Comparison of ENCODE assay signal across 11 cellular contexts in the genomic region with DNA sequence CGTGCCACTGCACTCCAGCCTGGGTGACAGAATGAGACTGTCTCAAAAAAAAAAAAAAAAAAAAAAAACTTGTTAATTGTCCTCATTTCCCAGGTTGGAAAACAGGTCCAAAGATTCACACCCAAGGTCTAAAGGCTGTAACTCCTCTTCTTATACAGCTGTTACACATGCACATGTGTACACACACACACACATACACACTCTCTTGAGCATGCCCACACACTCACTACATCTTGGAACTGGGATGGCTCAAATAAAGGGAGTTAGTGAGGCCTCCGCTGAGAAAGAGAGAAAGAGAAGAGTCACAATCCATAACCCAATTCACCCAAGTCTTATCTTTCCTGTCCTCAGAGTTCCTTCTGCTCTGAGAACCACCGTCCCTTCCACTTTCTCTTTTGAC. TPM values are rescaled to one million over a fixed set of nuclear protein-coding genes. Genes with fewer than 3 reads are reported as not detected.
DNase-seq lines count a peak whose midpoint lies in the region; TF ChIP-seq lines count a peak whose summit lies in the region.
"Had no signal": no experiment of that assay in that cellular context is flagged by ENCODE, and none has a peak within 500 bp of the region (broad histone marks: within the 10 kb centered on the region; RNA-seq: fewer than 3 reads in every experiment).

No MANE protein-coding gene starts in this region.

- H3K36me3 ChIP-seq in stomach: peaks cover 0 to 4% (median 0%) of the 10 kb centered on the region in 4 donors
- H3K36me3 ChIP-seq: gastrocnemius medialis had no signal

- H3K9me3 ChIP-seq in stomach: peaks cover 0 to 5% (median 0%) of the 10 kb centered on the region in 4 donors
- H3K9me3 ChIP-seq: gastrocnemius medialis had no signal

- peaks cover 4% of the 10 kb centered on the region for H3K36me3 Mint-ChIP-seq in activated CD4-positive, alpha-beta T cell treated with anti-CD3 and anti-CD28 coated beads, Interleukin-2, amount 10 ng/mL, durations not matched to agents 7 days and 5 days (ENCODE audit: low read depth)
- no peaks in the 10 kb centered on the region for H3K36me3 Mint-ChIP-seq in IgD-negative memory B cell
- no peaks in the 10 kb centered on the region for H3K36me3 Mint-ChIP-seq in activated naive CD8-positive, alpha-beta T cell

- intact Hi-C loops in stomach (cut with DNase I; ENCODE audit: low total_unique reads): no loop called here

- no peaks in the 10 kb centered on the region for H3K27me3 ChIP-seq in stomach
- H3K27me3 ChIP-seq: gastrocnemius medialis had no signal

- peaks cover 6% of the 10 kb centered on the region for H3K9me3 Mint-ChIP-seq in activated CD4-positive, alpha-beta T cell treated with anti-CD3 and anti-CD28 coated beads, Interleukin-2, amount 10 ng/mL, durations not matched to agents 7 days and 5 days
- no peaks in the 10 kb centered on the region for H3K9me3 Mint-ChIP-seq in IgD-negative memory B cell
- no peaks in the 10 kb centered on the region for H3K9me3 Mint-ChIP-seq in activated naive CD8-positive, alpha-beta T cell (ENCODE audit: low read depth)

- TF ChIP-seq EP300 in stomach (IDR thresholded peaks at IDR 0.05): no peak

- no peak for TF ChIP-seq CTCF in stomach (IDR thresholded peaks at IDR 0.05)

- POLR2A ChIA-PET in activated CD4-positive, alpha-beta T cell treated with anti-CD3 and anti-CD28 coated beads, Interleukin-2, amount 10 ng/mL, durations not matched to agents 7 days and 5 days (lab: Charles Lee): interaction anchor here (0.7 to 1.2 kb wide), 2 partner anchors 28 to 99 kb away, joined by 3 to 8 read pairs; no protein-coding TSS in a partner anchor

- peak overlapping the region; percentile 74 for H3K4me3 Mint-ChIP-seq in activated CD4-positive, alpha-beta T cell treated with anti-CD3 and anti-CD28 coated beads, Interleukin-2, amount 10 ng/mL, durations not matched to agents 7 days and 5 days
- H3K4me3 Mint-ChIP-seq in IgD-negative memory B cell: peak overlapping the region; percentile 90 to 96 (median 94)
- H3K4me3 Mint-ChIP-seq in activated naive CD8-positive, alpha-beta T cell: peak overlapping the region; percentile 86

- H3K27ac ChIP-seq in stomach: peak overlapping the region in 4 of 5 donors; percentile 11 to 90 (median 42)

- H3K27ac Mint-ChIP-seq in activated CD4-positive, alpha-beta T cell treated with anti-CD3 and anti-CD28 coated beads, Interleukin-2, amount 10 ng/mL, durations not matched to agents 7 days and 5 days: peak overlapping the region; percentile 93
- H3K27ac Mint-ChIP-seq in IgD-negative memory B cell: peak overlapping the region; percentile 97 to 100 (median 99)
- peak overlapping the region; percentile 91 for H3K27ac Mint-ChIP-seq in activated naive CD8-positive, alpha-beta T cell

- WGBS in stomach, 5 donors: 76 to 92% (median 80%) methylated on average over 3 of the region's 3 CpGs

- CTCF ChIA-PET in activated CD4-positive, alpha-beta T cell treated with anti-CD3 and anti-CD28 coated beads, Interleukin-2, amount 10 ng/mL, durations not matched to agents 7 days and 5 days (lab: Charles Lee): interaction anchor here (0.6 to 7.4 kb wide), 8 partner anchors 10 to 113 kb away, joined by 3 to 71 read pairs (median 4); a partner anchor contains a TSS

- no peak for DNase-seq in activated CD4-positive, alpha-beta T cell treated with anti-CD3 and anti-CD28 coated beads, Interleukin-2, amount 10 ng/mL, durations not matched to agents 7 days and 5 days
- DNase-seq in activated CD4-positive, alpha-beta T cell treated with anti-CD3 and anti-CD28 coated beads, Interleukin-2, amount 50 U/mL, for 4 hours: no peak
- DNase-seq in stomach (no peak), KBM-7 (no peak), NCI-H2029 treated with DMSO at 0.1 percent for 48 hours (lab: John Stamatoyannopoulos, UW) (no peak), NCI-H2029 (lab: John Stamatoyannopoulos, UW) (no peak)
- DNase-seq: gastrocnemius medialis had no signal

- no peaks in the 10 kb centered on the region for H3K27me3 Mint-ChIP-seq in activated CD4-positive, alpha-beta T cell treated with anti-CD3 and anti-CD28 coated beads, Interleukin-2, amount 10 ng/mL, durations not matched to agents 7 days and 5 days
- H3K27me3 Mint-ChIP-seq in IgD-negative memory B cell: no peaks in the 10 kb centered on the region
- no peaks in the 10 kb centered on the region for H3K27me3 Mint-ChIP-seq in activated naive CD8-positive, alpha-beta T cell

- TF ChIP-seq POLR2A in stomach (IDR thresholded peaks at IDR 0.05): no peak

- peaks cover 0 to 23% (median 16%) of the 10 kb centered on the region in 4 donors for H3K4me1 ChIP-seq in stomach

- no peak overlapping the region for H3K4me3 ChIP-seq in stomach
- H3K4me3 ChIP-seq: gastrocnemius medialis, lung had no signal

- in situ Hi-C loops in KBM-7 (cut with MboI; ENCODE audit: low pct_unique_long_range_greater_than_20kb, low sequenced_read_pairs): no loop called here

- H3K4me1 Mint-ChIP-seq in activated CD4-positive, alpha-beta T cell treated with anti-CD3 and anti-CD28 coated beads, Interleukin-2, amount 10 ng/mL, durations not matched to agents 7 days and 5 days: peaks cover 63% of the 10 kb centered on the region
- H3K4me1 Mint-ChIP-seq in IgD-negative memory B cell: peaks cover 51 to 66% (median 52%) of the 10 kb centered on the region in 3 donors
- peaks cover 68% of the 10 kb centered on the region for H3K4me1 Mint-ChIP-seq in activated naive CD8-positive, alpha-beta T cell (ENCODE audit: low read depth)

RNA-seq across cellular contexts. Expression of a gene that starts 3.0 kb away (rescaled TPM):
- 1 to 10 TPM; 8.1 to 8.5 TPM for total RNA-seq in activated CD4-positive, alpha-beta T cell treated with anti-CD3 and anti-CD28 coated beads, Interleukin-2, amount 10 ng/mL, durations not matched to agents 7 days and 5 days
- polyA plus RNA-seq in IgD-negative memory B cell: 771 TPM
- total RNA-seq in stomach: 10 to 100 TPM in 2 of 5 donors, 1 to 10 TPM in 2, not detected in 1; 7.6 to 27.1 (median 13.4) TPM
- 10 to 100 TPM in 2 of 3 donors, 1 to 10 TPM in 1; 8.1 to 25.3 (median 11.8) TPM for polyA plus RNA-seq in stomach
- total RNA-seq: chondrocyte had no signal

RNA-seq across cellular contexts. Expression of a gene that starts 9.0 kb away (rescaled TPM):
- total RNA-seq in activated CD4-positive, alpha-beta T cell treated with anti-CD3 and anti-CD28 coated beads, Interleukin-2, amount 10 ng/mL, durations not matched to agents 7 days and 5 days: 10 to 100 TPM; 24.0 to 26.8 TPM
- polyA plus RNA-seq in IgD-negative memory B cell (946 TPM), stomach (10 to 100 TPM; 15.1 to 93.2 (median 30.0) TPM)
- total RNA-seq in stomach: 100 to 1,000 TPM in 1 of 5 donors, 10 to 100 TPM in 2, 1 to 10 TPM in 1, under 1 TPM in 1; 0.87 to 129 (median 34.4) TPM

RNA-seq across cellular contexts. Expression of a gene that starts 24.5 kb away (rescaled TPM):
- 100 to 1,000 TPM; 334 to 383 TPM for total RNA-seq in activated CD4-positive, alpha-beta T cell treated with anti-CD3 and anti-CD28 coated beads, Interleukin-2, amount 10 ng/mL, durations not matched to agents 7 days and 5 days
- 110 TPM for polyA plus RNA-seq in IgD-negative memory B cell
- total RNA-seq in stomach: 100 to 1,000 TPM; 111 to 538 (median 190) TPM
- polyA plus RNA-seq in stomach: 10 to 100 TPM; 70.7 to 78.7 (median 74.4) TPM
